Comparison of ENCODE assay signal across 8 cellular contexts in genomic region chr10:43396928-43397624, GRCh38. TPM values are rescaled to one million over a fixed set of nuclear protein-coding genes. Genes with fewer than 3 reads are reported as not detected.
DNase-seq lines count a peak whose midpoint lies in the region; ATAC-seq and TF ChIP-seq lines count a peak whose summit lies in the region.

No MANE protein-coding gene starts in this region.

- intact Hi-C loops in CD14-positive monocyte (cut with micrococcal nuclease): loop anchor here in 1 of 2 donors (5.0 kb wide), 1 partner anchor 40 kb away; the partner anchor contains the start of gene ZNF487

- peaks cover 74% of the 10 kb centered on the region for H3K4me1 Mint-ChIP-seq in CD14-positive monocyte

- H3K36me3 Mint-ChIP-seq in CD14-positive monocyte: peaks cover 44 to 59% of the 10 kb centered on the region in 2 donors

- peak overlapping the region; percentile 88 to 95 for H3K4me3 Mint-ChIP-seq in CD14-positive monocyte

- peak; percentile 77 for ATAC-seq in GM19372 (IDR thresholded peaks at IDR 0.05; ENCODE audit: low read depth, unreplicated experiment)
- ATAC-seq in HG03460 (IDR thresholded peaks at IDR 0.05; ENCODE audit: unreplicated experiment): peak; percentile 79

- no peak for TF ChIP-seq CTCF in CD14-positive monocyte (IDR thresholded peaks at IDR 0.05)

- peaks cover 0 to 3% (median 0%) of the 10 kb centered on the region in 3 donors for H3K27me3 Mint-ChIP-seq in CD14-positive monocyte (ENCODE audit: low read depth in 3 of 3)

- peak; percentile 89 for DNase-seq in CD14-positive monocyte (ENCODE audit: low spot score)
- peak; percentile 85 to 87 for DNase-seq in NOMO-1 (lab: John Stamatoyannopoulos, UW; ENCODE audit: unreplicated experiment in 2 of 2)
- peak; percentile 54 for DNase-seq in activated T-cell treated with anti-CD3 and anti-CD28 coated beads for 1 hour (ENCODE audit: low read depth)
- DNase-seq in epidermal melanocyte (ENCODE audit: insufficient read length, low spot score): peak; percentile 64
- peak; percentile 79 for DNase-seq in midbrain (lab: John Stamatoyannopoulos, UW)
- DNase-seq in stimulated activated CD8-positive, alpha-beta memory T cell treated with anti-CD3 and anti-CD28 coated beads, Interleukin-4, amount 100 ng/mL, for 24 hours (ENCODE audit: low read depth): peak; percentile 66

- no peaks in the 10 kb centered on the region for H3K9me3 Mint-ChIP-seq in CD14-positive monocyte

- H3K27ac Mint-ChIP-seq in CD14-positive monocyte: peak overlapping the region; percentile 95 to 99 (median 96)

RNA-seq across cellular contexts. Expression of gene HNRNPF, which starts 11.9 kb away (rescaled TPM):
- 100 to 1,000 TPM; 188 to 189 TPM for polyA plus RNA-seq in CD14-positive monocyte

RNA-seq across cellular contexts. Expression of gene FXYD4, which starts 25.6 kb away (rescaled TPM):
- not detected for polyA plus RNA-seq in CD14-positive monocyte

RNA-seq across cellular contexts. Expression of gene ZNF487, which starts 39.8 kb away (rescaled TPM):
- 10 to 100 TPM in 1 of 2 donors, 1 to 10 TPM in 1; 8.6 to 15.6 TPM for polyA plus RNA-seq in CD14-positive monocyte

Comparison
In these comparisons a context has a peak if more than half of its experiments do, and no peak if none do; other contexts are left out.
1. Peak in every context shown above with its lines: DNase-seq and ATAC-seq.